ENCODE assay signal across 1 cellular context in genomic region chr4:177505171-177505615, GRCh38.
TF ChIP-seq lines count a peak whose summit lies in the region.

No MANE protein-coding gene starts in this region.

TF ChIP-seq in K562, 482 proteins besides CTCF, POLR2A, EP300 and RAD21 (continued from another document and continues in another):
- no peak for TF ChIP-seq PRDM10 (IDR thresholded peaks at IDR 0.05; ENCODE audit: partially characterized antibody)
- no peak for TF ChIP-seq DNMT1 (IDR thresholded peaks at IDR 0.05)
- TF ChIP-seq NFE2 (IDR thresholded peaks at IDR 0.05; ENCODE audit: low read depth): peak; percentile 88
- no peak for TF ChIP-seq ZBTB1 (CRISPR knock-in tag; IDR thresholded peaks at IDR 0.05; ENCODE audit: borderline replicate concordance, low read depth)
- TF ChIP-seq ZNF57 (CRISPR knock-in tag; IDR thresholded peaks at IDR 0.05): no peak
- no peak for TF ChIP-seq ZNF41 (CRISPR knock-in tag; conservative IDR thresholded peaks at IDR 0.05)
- TF ChIP-seq, protein P1, sequence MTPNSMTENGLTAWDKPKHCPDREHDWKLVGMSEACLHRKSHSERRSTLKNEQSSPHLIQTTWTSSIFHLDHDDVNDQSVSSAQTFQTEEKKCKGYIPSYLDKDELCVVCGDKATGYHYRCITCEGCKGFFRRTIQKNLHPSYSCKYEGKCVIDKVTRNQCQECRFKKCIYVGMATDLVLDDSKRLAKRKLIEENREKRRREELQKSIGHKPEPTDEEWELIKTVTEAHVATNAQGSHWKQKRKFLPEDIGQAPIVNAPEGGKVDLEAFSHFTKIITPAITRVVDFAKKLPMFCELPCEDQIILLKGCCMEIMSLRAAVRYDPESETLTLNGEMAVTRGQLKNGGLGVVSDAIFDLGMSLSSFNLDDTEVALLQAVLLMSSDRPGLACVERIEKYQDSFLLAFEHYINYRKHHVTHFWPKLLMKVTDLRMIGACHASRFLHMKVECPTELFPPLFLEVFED (CRISPR knock-in tag; conservative IDR thresholded peaks at IDR 0.05): no peak
- TF ChIP-seq PRPF4 (IDR thresholded peaks at IDR 0.05; ENCODE audit: insufficient read depth, low read depth, low read length, poor library complexity, severe bottlenecking): no peak
- TF ChIP-seq NELFE (IDR thresholded peaks at IDR 0.05; ENCODE audit: insufficient read depth, insufficient read length): no peak
- no peak for TF ChIP-seq ZBTB26 (CRISPR knock-in tag; IDR thresholded peaks at IDR 0.05)
- peak; percentile 85 for TF ChIP-seq FOSL1 (tag; conservative IDR thresholded peaks at IDR 0.05)
- TF ChIP-seq SIN3B (IDR thresholded peaks at IDR 0.05; ENCODE audit: low read depth): no peak
- no peak for TF ChIP-seq ZNF561 (CRISPR knock-in tag; conservative IDR thresholded peaks at IDR 0.05)
- 0 out of 2 replicates have a peak, but pooled peaks have one; percentile 13 for TF ChIP-seq ETV1 (tag; conservative IDR thresholded peaks at IDR 0.05; ENCODE audit: low read depth)
- no peak for TF ChIP-seq ZNF274 (IDR thresholded peaks at IDR 0.05; ENCODE audit: borderline replicate concordance, low read depth, low read length)
- TF ChIP-seq ZNF431 (CRISPR knock-in tag; IDR thresholded peaks at IDR 0.05): no peak
- peak; percentile 55; the same call in 1 of the 2 replicates for TF ChIP-seq MAFK (IDR thresholded peaks at IDR 0.05; ENCODE audit: low read length)
- TF ChIP-seq POLR2AphosphoS5 (IDR thresholded peaks at IDR 0.05; ENCODE audit: control insufficient read depth, insufficient read depth, low read depth, low read length): no peak
- TF ChIP-seq SFPQ (IDR thresholded peaks at IDR 0.05; ENCODE audit: low read depth, low read length): no peak
- no peak for TF ChIP-seq NCOA1 (IDR thresholded peaks at IDR 0.05; ENCODE audit: low read depth)
- no peak for TF ChIP-seq NRF1 (conservative IDR thresholded peaks at IDR 0.05 in 1 of 2, IDR thresholded peaks at IDR 0.05 in 1 of 2)
- TF ChIP-seq KAT2B (IDR thresholded peaks at IDR 0.05; ENCODE audit: low read depth, low read length): no peak
- TF ChIP-seq POLR3G (IDR thresholded peaks at IDR 0.05; ENCODE audit: extremely low read depth, insufficient read length, insufficient replicate concordance): no peak
- no peak for TF ChIP-seq CHD7 (IDR thresholded peaks at IDR 0.05; ENCODE audit: low read depth, low read length)
- TF ChIP-seq MYBL2 (IDR thresholded peaks at IDR 0.05; ENCODE audit: low read depth): no peak
- no peak for TF ChIP-seq MYBL2 (CRISPR knock-in tag; IDR thresholded peaks at IDR 0.05; ENCODE audit: borderline replicate concordance)
- TF ChIP-seq ZNF583 (CRISPR knock-in tag; IDR thresholded peaks at IDR 0.05): no peak
- no peak for TF ChIP-seq ZFPM2 (CRISPR knock-in tag; IDR thresholded peaks at IDR 0.05)
- no peak for TF ChIP-seq TARDBP (IDR thresholded peaks at IDR 0.05)
- no peak for TF ChIP-seq SNAPC5 (CRISPR knock-in tag; IDR thresholded peaks at IDR 0.05)
- TF ChIP-seq, protein P2, sequence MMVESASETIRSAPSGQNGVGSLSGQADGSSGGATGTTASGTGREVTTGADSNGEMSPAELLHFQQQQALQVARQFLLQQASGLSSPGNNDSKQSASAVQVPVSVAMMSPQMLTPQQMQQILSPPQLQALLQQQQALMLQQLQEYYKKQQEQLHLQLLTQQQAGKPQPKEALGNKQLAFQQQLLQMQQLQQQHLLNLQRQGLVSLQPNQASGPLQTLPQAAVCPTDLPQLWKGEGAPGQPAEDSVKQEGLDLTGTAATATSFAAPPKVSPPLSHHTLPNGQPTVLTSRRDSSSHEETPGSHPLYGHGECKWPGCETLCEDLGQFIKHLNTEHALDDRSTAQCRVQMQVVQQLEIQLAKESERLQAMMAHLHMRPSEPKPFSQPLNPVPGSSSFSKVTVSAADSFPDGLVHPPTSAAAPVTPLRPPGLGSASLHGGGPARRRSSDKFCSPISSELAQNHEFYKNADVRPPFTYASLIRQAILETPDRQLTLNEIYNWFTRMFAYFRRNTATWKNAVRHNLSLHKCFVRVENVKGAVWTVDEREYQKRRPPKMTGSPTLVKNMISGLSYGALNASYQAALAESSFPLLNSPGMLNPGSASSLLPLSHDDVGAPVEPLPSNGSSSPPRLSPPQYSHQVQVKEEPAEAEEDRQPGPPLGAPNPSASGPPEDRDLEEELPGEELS (CRISPR knock-in tag; IDR thresholded peaks at IDR 0.05; ENCODE audit: borderline replicate concordance): no peak
- no peak for TF ChIP-seq ZNF347 (CRISPR knock-in tag; IDR thresholded peaks at IDR 0.05; ENCODE audit: low read depth)
- TF ChIP-seq ZNF224 (CRISPR knock-in tag; IDR thresholded peaks at IDR 0.05): no peak
- no peak for TF ChIP-seq ZBTB33 (CRISPR knock-in tag; IDR thresholded peaks at IDR 0.05)
